8 cellular contexts compared by ENCODE assay signal in genomic region chr20:290081-290831, GRCh38. TPM values are rescaled to one million over a fixed set of nuclear protein-coding genes. Genes with fewer than 3 reads are reported as not detected.
DNase-seq lines count a peak whose midpoint lies in the region; ATAC-seq and TF ChIP-seq lines count a peak whose summit lies in the region.

TSS of gene C20orf96 (minus strand) at chr20:290750. CDS start at chr20:290610, 140 bp downstream.

- ATAC-seq in HG02678 (IDR thresholded peaks at IDR 0.05; ENCODE audit: unreplicated experiment) = peak; percentile 90
- peak; percentile 96 to 99 (median 98) for ATAC-seq in heart right ventricle

- peak within 1 kb of the TSS; percentile 94 for H3K9ac ChIP-seq in adipocyte (ENCODE audit: low read length)

- TF ChIP-seq CTCF in GM12873 (IDR thresholded peaks at IDR 0.05; ENCODE audit: insufficient read depth, low read depth, low read length, missing control alignments) = peak; percentile 54
- TF ChIP-seq CTCF in heart right ventricle (IDR thresholded peaks at IDR 0.05) = peak in 7 of 9 donors; percentile 36 to 57 (median 46)
- TF ChIP-seq CTCF in progenitor cell of endocrine pancreas (IDR thresholded peaks at IDR 0.05; ENCODE audit: unreplicated experiment) = peak; percentile 50

- H3K4me1 Mint-ChIP-seq in progenitor cell of endocrine pancreas (ENCODE audit: low read depth) = peaks cover 6% of the 10 kb centered on the region

- no peaks in the 10 kb centered on the region for H3K27me3 Mint-ChIP-seq in progenitor cell of endocrine pancreas

- H3K4me3 ChIP-seq in adipocyte (ENCODE audit: low read length) = peak within 1 kb of the TSS; percentile 97
- H3K4me3 ChIP-seq in heart right ventricle = peak within 1 kb of the TSS; percentile 29 to 95 (median 70)

- 0 to 1% methylated on average over 40 to 43 of the region's 43 CpGs for WGBS in heart right ventricle, 2 donors

- H3K4me1 ChIP-seq in adipocyte (ENCODE audit: control insufficient read depth, insufficient read depth, low read length) (peaks cover 20% of the 10 kb centered on the region), heart right ventricle (peaks cover 0 to 24% (median 16%) of the 10 kb centered on the region in 9 donors)

- H3K36me3 ChIP-seq in adipocyte (ENCODE audit: control insufficient read depth, insufficient read depth, low read length, severe bottlenecking) (no peaks in the 10 kb centered on the region), heart right ventricle (no peaks in the 10 kb centered on the region)

- no peaks in the 10 kb centered on the region for H3K9me3 ChIP-seq in adipocyte (ENCODE audit: control insufficient read depth, low read length)
- H3K9me3 ChIP-seq in heart right ventricle = no peaks in the 10 kb centered on the region

- no peak within 1 kb of the TSS for H3K4me3 Mint-ChIP-seq in progenitor cell of endocrine pancreas (ENCODE audit: low read depth)

- H3K27me3 ChIP-seq in adipocyte (replicated peaks; ENCODE audit: control insufficient read depth, insufficient read depth, low read length) = no peaks in the 10 kb centered on the region
- no peaks in the 10 kb centered on the region for H3K27me3 ChIP-seq in heart right ventricle

- H3K27ac Mint-ChIP-seq in progenitor cell of endocrine pancreas = no peak within 1 kb of the TSS

- peak within 1 kb of the TSS; percentile 26 to 90 (median 80) for H3K27ac ChIP-seq in heart right ventricle

- intact Hi-C loops in heart right ventricle (cut with DNase I) = no loop called here

- peaks cover 12% of the 10 kb centered on the region for H3K36me3 Mint-ChIP-seq in progenitor cell of endocrine pancreas (ENCODE audit: insufficient read depth)

- peak; percentile 87 for DNase-seq in NCI-H1417 treated with DMSO at 0.1 percent for 48 hours (lab: John Stamatoyannopoulos, UW)
- DNase-seq in SW480 (ENCODE audit: low spot score) = peak; percentile 86
- peak; percentile 97 for DNase-seq in adipocyte (ENCODE audit: low read depth)
- DNase-seq in heart right ventricle = peak; percentile 93 to 94
- peak; percentile 83 for DNase-seq in progenitor cell of endocrine pancreas (ENCODE audit: low spot score, unreplicated experiment)
- DNase-seq in ureter (ENCODE audit: low spot score) = peak; percentile 93

- no peaks in the 10 kb centered on the region for H3K9me3 Mint-ChIP-seq in progenitor cell of endocrine pancreas (ENCODE audit: low read depth)

RNA-seq across cellular contexts. Expression of gene C20orf96, which starts in this region (rescaled TPM):
- total RNA-seq in heart right ventricle = 1 to 10 TPM; 3.1 to 5.5 (median 4.5) TPM
- polyA plus RNA-seq in heart right ventricle = 1 to 10 TPM; 3.5 to 4.1 TPM
- 69.9 and 70.1 TPM in 2 replicates for total RNA-seq in progenitor cell of endocrine pancreas
- 10.4 TPM for total RNA-seq in ureter

Comparison
In these comparisons a context has a peak if more than half of its experiments do, and no peak if none do; other contexts are left out.
1. Peak in every context shown above with its lines: DNase-seq, ATAC-seq, H3K4me3 ChIP-seq and H3K27ac ChIP-seq.